1 cellular context compared by ENCODE assay signal in genomic region chrX:2781698-2782097, GRCh38.
TF ChIP-seq lines count a peak whose summit lies in the region.

No MANE protein-coding gene starts in this region.

TF ChIP-seq in IMR-90, 13 proteins besides CTCF, POLR2A, EP300 and RAD21 (continued from another document):
- TF ChIP-seq ELK1 (IDR thresholded peaks at IDR 0.05; ENCODE audit: borderline replicate concordance, low read depth, low read length) (no peak), NFE2L2 (IDR thresholded peaks at IDR 0.05; ENCODE audit: low read depth, low read length) (no peak), FOS (IDR thresholded peaks at IDR 0.05; ENCODE audit: low read depth, low read length) (no peak), USF2 (IDR thresholded peaks at IDR 0.05; ENCODE audit: low read depth, low read length) (no peak), SMC3 (IDR thresholded peaks at IDR 0.05; ENCODE audit: low read depth, low read length) (no peak), CEBPB (IDR thresholded peaks at IDR 0.05; ENCODE audit: low read depth, low read length) (no peak), CHD1 (IDR thresholded peaks at IDR 0.05; ENCODE audit: low read depth, low read length) (no peak), MXI1 (IDR thresholded peaks at IDR 0.05; ENCODE audit: borderline replicate concordance, low read depth, low read length) (no peak), RCOR1 (IDR thresholded peaks at IDR 0.05; ENCODE audit: insufficient replicate concordance, low read length) (no peak), MAZ (IDR thresholded peaks at IDR 0.05; ENCODE audit: borderline replicate concordance, low read depth, low read length) (no peak), BHLHE40 (IDR thresholded peaks at IDR 0.05; ENCODE audit: low read depth, low read length) (no peak), MAFK (IDR thresholded peaks at IDR 0.05; ENCODE audit: low read depth, low read length) (no peak)
